7 cellular contexts compared by ENCODE assay signal in the genomic region with DNA sequence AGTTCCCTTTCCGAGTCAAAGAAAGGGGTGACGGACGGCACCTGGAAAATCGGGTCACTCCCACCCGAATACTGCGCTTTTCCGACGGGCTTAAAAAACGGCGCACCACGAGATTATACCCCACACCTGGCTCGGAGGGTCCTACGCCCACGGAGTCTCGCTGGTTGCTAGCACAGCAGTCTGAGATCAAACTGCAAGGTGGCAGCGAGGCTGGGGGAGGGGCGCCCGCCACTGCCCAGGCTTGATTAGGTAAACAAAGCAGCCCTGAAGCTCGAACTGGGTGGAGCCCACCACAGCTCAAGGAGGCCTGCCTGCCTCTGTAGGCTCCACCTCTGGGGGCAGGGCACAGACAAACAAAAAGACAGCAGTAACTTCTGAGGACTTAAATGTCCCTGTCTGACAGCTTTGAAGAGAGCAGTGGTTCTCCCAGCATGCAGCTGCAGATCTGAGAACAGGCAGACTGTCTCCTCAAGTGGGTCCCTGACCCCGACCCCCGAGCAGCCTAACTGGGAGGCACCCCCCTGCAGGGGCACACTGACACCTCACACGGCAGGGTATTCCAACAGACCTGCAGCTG.
DNase-seq lines count a peak whose midpoint lies in the region; ATAC-seq and TF ChIP-seq lines count a peak whose summit lies in the region.
"Not testable (repeated sequence)": the region's sequence is repeated elsewhere in the genome, so short reads cannot be mapped to it uniquely, and the experiment has no call there.

No MANE protein-coding gene starts in this region.

- not testable (repeated sequence) for H3T11ph ChIP-seq in H9 (ENCODE audit: low read length)

- H3K79me2 ChIP-seq in H9 (ENCODE audit: insufficient read depth, low read length) = not testable (repeated sequence)

- not testable (repeated sequence) for H4K20me1 ChIP-seq in H9 (ENCODE audit: control insufficient read depth, insufficient read depth, insufficient read length)

- TF ChIP-seq CTCF in H9 (conservative IDR thresholded peaks at IDR 0.05); nephron progenitor cell (IDR thresholded peaks at IDR 0.05): not testable (repeated sequence)

- not testable (repeated sequence) for H3K18ac ChIP-seq in H9 (ENCODE audit: insufficient read length, low read depth, low read length)

- H3K4me1 Mint-ChIP-seq in H9 (peaks cover 14 to 19% of the 10 kb centered on the region in 2 experiments), nephron progenitor cell (peaks cover 11% of the 10 kb centered on the region)
- H3K4me1 Mint-ChIP-seq in T-helper 1 cell treated with Interleukin-12 subunit alpha and Interleukin-12 subunit beta and Interleukin-4 antibody, amounts not matched to agents 30 μg/mL and 1 μg/mL, for 36 hours (ENCODE audit: low read depth); activated T-cell treated with anti-CD3 and anti-CD28 coated beads, Interleukin-2, amount 50 U/mL, for 4 hours (ENCODE audit: low read depth); effector memory CD8-positive, alpha-beta T cell (ENCODE audit: low read depth in 2 of 2); stimulated activated memory B cell treated with anti-CD40 and anti-IgM and Interleukin-4, amounts not matched to agents 10 μg/mL and 1 μg/mL and 100 μg/mL, for 72 hours: not testable (repeated sequence)

- not testable (repeated sequence) for H2AFZ ChIP-seq in H9 (ENCODE audit: low read length)

- not testable (repeated sequence) for H2BK120ac ChIP-seq in H9 (ENCODE audit: low read depth, low read length, poor library complexity, severe bottlenecking)

- not testable (repeated sequence) for H3K9me3 ChIP-seq in H9 (ENCODE audit: control insufficient read depth, low read depth, low read length); iPS-18c (ENCODE audit: control insufficient read depth, insufficient read depth, low read length)

- H3K27me3 Mint-ChIP-seq in H9 (ENCODE audit: low read depth); T-helper 1 cell treated with Interleukin-12 subunit alpha and Interleukin-12 subunit beta and Interleukin-4 antibody, amounts not matched to agents 30 μg/mL and 1 μg/mL, for 36 hours (ENCODE audit: low read depth); activated T-cell treated with anti-CD3 and anti-CD28 coated beads, Interleukin-2, amount 50 U/mL, for 4 hours (ENCODE audit: low read depth); effector memory CD8-positive, alpha-beta T cell; nephron progenitor cell (ENCODE audit: low read depth, poor library complexity); stimulated activated memory B cell treated with anti-CD40 and anti-IgM and Interleukin-4, amounts not matched to agents 10 μg/mL and 1 μg/mL and 100 μg/mL, for 72 hours: not testable (repeated sequence)

- H2AK5ac ChIP-seq in H9 (ENCODE audit: insufficient read length, low read length) = not testable (repeated sequence)

- DNase-seq in H9; activated T-cell treated with anti-CD3 and anti-CD28 coated beads, Interleukin-2, amount 50 U/mL, for 4 hours; effector memory CD8-positive, alpha-beta T cell: not testable (repeated sequence)
- DNase-seq in nephron progenitor cell = peak; percentile 15

- H3K9me3 Mint-ChIP-seq in H9 (peaks cover 24 to 26% of the 10 kb centered on the region in 2 experiments), nephron progenitor cell (peaks cover 50% of the 10 kb centered on the region)
- peaks cover 31% of the 10 kb centered on the region for H3K9me3 Mint-ChIP-seq in T-helper 1 cell treated with Interleukin-12 subunit alpha and Interleukin-12 subunit beta and Interleukin-4 antibody, amounts not matched to agents 30 μg/mL and 1 μg/mL, for 36 hours
- H3K9me3 Mint-ChIP-seq in activated T-cell treated with anti-CD3 and anti-CD28 coated beads, Interleukin-2, amount 50 U/mL, for 4 hours; effector memory CD8-positive, alpha-beta T cell; stimulated activated memory B cell treated with anti-CD40 and anti-IgM and Interleukin-4, amounts not matched to agents 10 μg/mL and 1 μg/mL and 100 μg/mL, for 72 hours: not testable (repeated sequence)

- H4K91ac ChIP-seq in H9 (ENCODE audit: insufficient read length, low read depth, low read length) = not testable (repeated sequence)

- not testable (repeated sequence) for H3K23ac ChIP-seq in H9 (ENCODE audit: insufficient read length, low read depth, low read length)

- not testable (repeated sequence) for H2BK15ac ChIP-seq in H9 (ENCODE audit: low read depth, low read length)

- not testable (repeated sequence) for H4K5ac ChIP-seq in H9 (ENCODE audit: insufficient read length, low read depth, low read length)

- H3K56ac ChIP-seq in H9 (ENCODE audit: insufficient read length, low read depth, low read length) = not testable (repeated sequence)

- H3K4me2 ChIP-seq in H9 (ENCODE audit: insufficient read depth, insufficient read length, low read length) = not testable (repeated sequence)

- not testable (repeated sequence) for H3K23me2 ChIP-seq in H9 (ENCODE audit: insufficient read length, low read depth, low read length, poor library complexity, severe bottlenecking)

- not testable (repeated sequence) for H3K27ac ChIP-seq in H9 (ENCODE audit: insufficient read length, low read depth, low read length)

- H3K4me3 Mint-ChIP-seq in H9 (peak overlapping the region; percentile 81 to 83), nephron progenitor cell (peak overlapping the region; percentile 87)
- H3K4me3 Mint-ChIP-seq in T-helper 1 cell treated with Interleukin-12 subunit alpha and Interleukin-12 subunit beta and Interleukin-4 antibody, amounts not matched to agents 30 μg/mL and 1 μg/mL, for 36 hours = peak overlapping the region; percentile 48
- peak overlapping the region; percentile 57 for H3K4me3 Mint-ChIP-seq in activated T-cell treated with anti-CD3 and anti-CD28 coated beads, Interleukin-2, amount 50 U/mL, for 4 hours
- peak overlapping the region; percentile 18 to 59 for H3K4me3 Mint-ChIP-seq in effector memory CD8-positive, alpha-beta T cell
- peak overlapping the region; percentile 47 for H3K4me3 Mint-ChIP-seq in stimulated activated memory B cell treated with anti-CD40 and anti-IgM and Interleukin-4, amounts not matched to agents 10 μg/mL and 1 μg/mL and 100 μg/mL, for 72 hours

- not testable (repeated sequence) for H3K4ac ChIP-seq in H9 (ENCODE audit: low read depth, low read length)

- H2BK5ac ChIP-seq in H9 (ENCODE audit: insufficient read length, low read length) = not testable (repeated sequence)

- H3K14ac ChIP-seq in H9 (ENCODE audit: insufficient read depth, low read length) = not testable (repeated sequence)

- not testable (repeated sequence) for H3K9ac ChIP-seq in H9 (ENCODE audit: extremely low read depth, insufficient read length, low read length)

- not testable (repeated sequence) for H4K8ac ChIP-seq in H9 (replicated peaks; ENCODE audit: insufficient read length, low read depth, low read length)

- not testable (repeated sequence) for ATAC-seq in activated T-cell treated with anti-CD3 and anti-CD28 coated beads, Interleukin-2, amount 50 U/mL, for 4 hours; effector memory CD8-positive, alpha-beta T cell (replicated peaks); stimulated activated memory B cell treated with anti-CD40 and anti-IgM and Interleukin-4, amounts not matched to agents 10 μg/mL and 1 μg/mL and 100 μg/mL, for 72 hours

- H3K27ac Mint-ChIP-seq in H9 = peak overlapping the region in 1 of 3 experiments; percentile 98; a peak in 2 of 7 replicates
- not testable (repeated sequence) for H3K27ac Mint-ChIP-seq in T-helper 1 cell treated with Interleukin-12 subunit alpha and Interleukin-12 subunit beta and Interleukin-4 antibody, amounts not matched to agents 30 μg/mL and 1 μg/mL, for 36 hours; effector memory CD8-positive, alpha-beta T cell; stimulated activated memory B cell treated with anti-CD40 and anti-IgM and Interleukin-4, amounts not matched to agents 10 μg/mL and 1 μg/mL and 100 μg/mL, for 72 hours
- peak overlapping the region; percentile 72 for H3K27ac Mint-ChIP-seq in nephron progenitor cell

- H3K27me3 ChIP-seq in H9 (ENCODE audit: insufficient read depth, low read length) = not testable (repeated sequence)

- H3K36me3 Mint-ChIP-seq in H9 (ENCODE audit: insufficient read depth in 1 of 3, low read depth in 3 of 3) (peaks cover 18 to 26% (median 22%) of the 10 kb centered on the region in 3 experiments), nephron progenitor cell (ENCODE audit: low read depth) (peaks cover 19% of the 10 kb centered on the region)
- H3K36me3 Mint-ChIP-seq in T-helper 1 cell treated with Interleukin-12 subunit alpha and Interleukin-12 subunit beta and Interleukin-4 antibody, amounts not matched to agents 30 μg/mL and 1 μg/mL, for 36 hours (ENCODE audit: low read depth) = peaks cover 23% of the 10 kb centered on the region
- H3K36me3 Mint-ChIP-seq in activated T-cell treated with anti-CD3 and anti-CD28 coated beads, Interleukin-2, amount 50 U/mL, for 4 hours (ENCODE audit: insufficient read depth); effector memory CD8-positive, alpha-beta T cell (ENCODE audit: insufficient read depth); stimulated activated memory B cell treated with anti-CD40 and anti-IgM and Interleukin-4, amounts not matched to agents 10 μg/mL and 1 μg/mL and 100 μg/mL, for 72 hours: not testable (repeated sequence)

- H3K4me3 ChIP-seq in iPS-18c (ENCODE audit: insufficient read depth, low read depth, low read length) = peak overlapping the region; percentile 40; the same call in 1 of the 2 replicates

- H2BK20ac ChIP-seq in H9 (ENCODE audit: low read depth, low read length, poor library complexity, severe bottlenecking) = not testable (repeated sequence)

- no CpG with 5 or more reads among the region's 22 CpGs for WGBS in H9 (ENCODE audit: extremely low coverage, insufficient read length, low lambda C conversion rate)

- not testable (repeated sequence) for H3K4me1 ChIP-seq in H9 (ENCODE audit: insufficient read depth, low read length)

- not testable (repeated sequence) for H3K79me1 ChIP-seq in H9 (ENCODE audit: insufficient read depth, low read depth, low read length, poor library complexity, severe bottlenecking)

- H2BK12ac ChIP-seq in H9 (ENCODE audit: insufficient read length, low read depth, low read length) = not testable (repeated sequence)
